ENCODE assay signal across 28 cellular contexts in the genomic region with DNA sequence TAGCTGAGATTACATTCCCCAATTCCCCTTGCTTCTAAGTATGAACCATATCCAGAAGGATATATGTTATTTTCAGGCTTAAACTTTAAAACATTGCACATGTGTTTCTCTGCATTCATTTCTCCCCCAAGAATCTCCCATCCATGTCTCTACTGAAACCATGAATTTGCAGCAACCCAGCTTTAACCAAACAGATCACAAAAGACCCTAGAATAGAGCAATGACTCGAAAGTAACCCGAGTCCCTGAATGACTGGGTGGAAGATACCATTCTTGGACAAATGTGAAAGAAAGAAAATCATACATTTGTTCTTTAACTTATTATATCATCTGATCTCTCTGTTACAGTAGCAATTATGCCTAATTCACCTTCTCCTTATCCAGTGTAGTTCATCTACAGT.
"Had no signal": no experiment of that assay in that cellular context is flagged by ENCODE, and none has a peak within 500 bp of the region (broad histone marks: within the 10 kb centered on the region; RNA-seq: fewer than 3 reads in every experiment).

No MANE protein-coding gene starts in this region.

- H3K4me1 Mint-ChIP-seq: activated T-helper 17 cell treated with anti-CD3 and anti-CD28 coated beads, Interleukin-2, amount 50 U/mL, for 72 hours; central memory CD8-positive, alpha-beta T cell had no signal

- H3K4me3 Mint-ChIP-seq: activated CD8-positive, alpha-beta T cell treated with anti-CD3 and anti-CD28 coated beads for 36 hours; activated naive CD8-positive, alpha-beta T cell; activated T-cell treated with anti-CD3 and anti-CD28 coated beads, Interleukin-2, amount 50 U/mL, for 4 hours; activated T-helper 17 cell treated with anti-CD3 and anti-CD28 coated beads, Interleukin-2, amount 50 U/mL, for 72 hours; central memory CD8-positive, alpha-beta T cell; dendritic cell treated with granulocyte-macrophage colony-stimulating factor and Interleukin-4, amounts not matched to agents 40 ng/mL and 50 ng/mL, for 4 days; endodermal cell; WTC11 had no signal

- H3K9me3 Mint-ChIP-seq: activated CD8-positive, alpha-beta T cell treated with anti-CD3 and anti-CD28 coated beads for 36 hours; activated T-cell treated with anti-CD3 and anti-CD28 coated beads, Interleukin-2, amount 50 U/mL, for 4 hours; activated T-helper 17 cell treated with anti-CD3 and anti-CD28 coated beads, Interleukin-2, amount 50 U/mL, for 72 hours; central memory CD8-positive, alpha-beta T cell; dendritic cell treated with granulocyte-macrophage colony-stimulating factor and Interleukin-4, amounts not matched to agents 40 ng/mL and 50 ng/mL, for 4 days; endodermal cell; WTC11 had no signal

- H3K27ac ChIP-seq: brain microvascular endothelial cell, coronary artery, dorsolateral prefrontal cortex, heart left ventricle, VCaP had no signal

- H3K36me3 ChIP-seq: brain microvascular endothelial cell, heart left ventricle had no signal

- DNase-seq: activated CD4-positive, alpha-beta T cell treated with anti-CD3 and anti-CD28 coated beads for 48 hours; activated CD4-positive, alpha-beta T cell treated with anti-CD3 and anti-CD28 coated beads, Interleukin-2, amount 50 U/mL, for 1 hour; activated CD4-positive, alpha-beta T cell treated with anti-CD3 and anti-CD28 coated beads, Interleukin-2, amount 50 U/mL, for 48 hours; activated CD8-positive, alpha-beta memory T cell treated with anti-CD3 and anti-CD28 coated beads for 24 hours; activated CD8-positive, alpha-beta T cell treated with anti-CD3 and anti-CD28 coated beads for 36 hours; activated effector memory CD4-positive, alpha-beta T cell treated with Interleukin-2 at 50 U/mL for 16 hours; activated gamma-delta T cell treated with Interleukin-2 at 50 U/mL for 16 hours; activated naive CD4-positive, alpha-beta T cell treated with anti-CD3 and anti-CD28 coated beads, Interleukin-2, amount 50 U/mL, for 16 hours; activated naive CD4-positive, alpha-beta T cell treated with Interleukin-2 at 50 U/mL for 16 hours; activated T-cell treated with anti-CD3 and anti-CD28 coated beads, Interleukin-2, amount 50 U/mL, for 4 hours; amniotic stem cell; anterior cingulate cortex; brain microvascular endothelial cell; dorsolateral prefrontal cortex; effector memory CD4-positive, alpha-beta T cell; endodermal cell; foreskin fibroblast; glutamatergic neuron; heart left ventricle; T-helper 2 cell had no signal

- H3K4me1 ChIP-seq: heart left ventricle had no signal

- H3K36me3 Mint-ChIP-seq: activated naive CD8-positive, alpha-beta T cell; WTC11 had no signal

- H3K4me3 ChIP-seq: coronary artery, dorsolateral prefrontal cortex, heart left ventricle had no signal

- H3K9me3 ChIP-seq: heart left ventricle had no signal

- H3K27me3 Mint-ChIP-seq: activated CD8-positive, alpha-beta T cell treated with anti-CD3 and anti-CD28 coated beads for 36 hours; activated naive CD8-positive, alpha-beta T cell; activated T-helper 17 cell treated with anti-CD3 and anti-CD28 coated beads, Interleukin-2, amount 50 U/mL, for 72 hours; central memory CD8-positive, alpha-beta T cell; dendritic cell treated with granulocyte-macrophage colony-stimulating factor and Interleukin-4, amounts not matched to agents 40 ng/mL and 50 ng/mL, for 4 days had no signal

- H3K27ac Mint-ChIP-seq: activated CD8-positive, alpha-beta T cell treated with anti-CD3 and anti-CD28 coated beads for 36 hours; activated naive CD8-positive, alpha-beta T cell; activated T-helper 17 cell treated with anti-CD3 and anti-CD28 coated beads, Interleukin-2, amount 50 U/mL, for 72 hours; dendritic cell treated with granulocyte-macrophage colony-stimulating factor and Interleukin-4, amounts not matched to agents 40 ng/mL and 50 ng/mL, for 4 days; endodermal cell; WTC11 had no signal

- ATAC-seq: activated CD8-positive, alpha-beta T cell treated with anti-CD3 and anti-CD28 coated beads for 36 hours; activated T-cell treated with anti-CD3 and anti-CD28 coated beads, Interleukin-2, amount 50 U/mL, for 4 hours; activated T-helper 17 cell treated with anti-CD3 and anti-CD28 coated beads, Interleukin-2, amount 50 U/mL, for 72 hours; esophagus mucosa; heart left ventricle; WTC11 had no signal

- H3K27me3 ChIP-seq: brain microvascular endothelial cell, dorsolateral prefrontal cortex, heart left ventricle had no signal
